In genomic region chr1:228014235-228014930, GRCh38 we compare ENCODE assay signal across 13 cellular contexts. TPM values are rescaled to one million over a fixed set of nuclear protein-coding genes. Genes with fewer than 3 reads are reported as not detected.
A peak's percentile ranks its signal among the peaks of the same experiment; 100 is the strongest.
DNase-seq lines count a peak whose midpoint lies in the region.
"Had no signal": no experiment of that assay in that cellular context is flagged by ENCODE, and none has a peak within 500 bp of the region (broad histone marks: within the 10 kb centered on the region; RNA-seq: fewer than 3 reads in every experiment).

No MANE protein-coding gene starts in this region.

- POLR2A ChIA-PET in activated CD4-positive, alpha-beta T cell treated with anti-CD3 and anti-CD28 coated beads, Interleukin-2, amount 10 ng/mL, durations not matched to agents 7 days and 5 days (lab: Charles Lee): no interaction called here

- H3K27me3 Mint-ChIP-seq in activated naive CD4-positive, alpha-beta T cell treated with anti-CD3 and anti-CD28 coated beads, Interleukin-2, amount 10 ng/mL, durations not matched to agents 7 days and 5 days: peaks cover 46% of the 10 kb centered on the region
- peaks cover 19% of the 10 kb centered on the region for H3K27me3 Mint-ChIP-seq in activated CD4-positive, alpha-beta T cell treated with anti-CD3 and anti-CD28 coated beads, Interleukin-2, amount 10 ng/mL, durations not matched to agents 7 days and 5 days

- no peaks in the 10 kb centered on the region for H3K36me3 Mint-ChIP-seq in activated naive CD4-positive, alpha-beta T cell treated with anti-CD3 and anti-CD28 coated beads, Interleukin-2, amount 10 ng/mL, durations not matched to agents 7 days and 5 days
- no peaks in the 10 kb centered on the region for H3K36me3 Mint-ChIP-seq in activated CD4-positive, alpha-beta T cell treated with anti-CD3 and anti-CD28 coated beads, Interleukin-2, amount 10 ng/mL, durations not matched to agents 7 days and 5 days (ENCODE audit: low read depth)
- H3K36me3 Mint-ChIP-seq: activated CD4-positive, alpha-beta memory T cell treated with anti-CD3 and anti-CD28 coated beads for 36 hours had no signal

- H3K9me3 Mint-ChIP-seq in activated naive CD4-positive, alpha-beta T cell treated with anti-CD3 and anti-CD28 coated beads, Interleukin-2, amount 10 ng/mL, durations not matched to agents 7 days and 5 days: no peaks in the 10 kb centered on the region
- no peaks in the 10 kb centered on the region for H3K9me3 Mint-ChIP-seq in activated CD4-positive, alpha-beta T cell treated with anti-CD3 and anti-CD28 coated beads, Interleukin-2, amount 10 ng/mL, durations not matched to agents 7 days and 5 days
- H3K9me3 Mint-ChIP-seq: activated CD4-positive, alpha-beta memory T cell treated with anti-CD3 and anti-CD28 coated beads for 36 hours had no signal

- H3K27ac Mint-ChIP-seq in activated naive CD4-positive, alpha-beta T cell treated with anti-CD3 and anti-CD28 coated beads, Interleukin-2, amount 10 ng/mL, durations not matched to agents 7 days and 5 days: no peak overlapping the region
- no peak overlapping the region for H3K27ac Mint-ChIP-seq in activated CD4-positive, alpha-beta T cell treated with anti-CD3 and anti-CD28 coated beads, Interleukin-2, amount 10 ng/mL, durations not matched to agents 7 days and 5 days
- H3K27ac Mint-ChIP-seq: activated CD4-positive, alpha-beta memory T cell treated with anti-CD3 and anti-CD28 coated beads for 36 hours had no signal

- peak; percentile 15 for DNase-seq in activated naive CD4-positive, alpha-beta T cell treated with anti-CD3 and anti-CD28 coated beads, Interleukin-2, amount 10 ng/mL, durations not matched to agents 7 days and 5 days
- no peak for DNase-seq in activated naive CD4-positive, alpha-beta T cell treated with Interleukin-2 at 50 U/mL for 16 hours
- DNase-seq in amniotic epithelial cell (ENCODE audit: low read depth): peak; percentile 4
- peak; percentile 6 for DNase-seq in iPS-NIHi7 (ENCODE audit: extremely low spot score)
- DNase-seq in ureter (ENCODE audit: low spot score): peak; percentile 77
- DNase-seq in cerebellum (ENCODE audit: low spot score): no peak
- DNase-seq in SHP77 (lab: John Stamatoyannopoulos, UW): no peak
- no peak for DNase-seq in activated CD4-positive, alpha-beta T cell treated with anti-CD3 and anti-CD28 coated beads, Interleukin-2, amount 10 ng/mL, durations not matched to agents 7 days and 5 days

- CTCF ChIA-PET in activated naive CD4-positive, alpha-beta T cell treated with anti-CD3 and anti-CD28 coated beads, Interleukin-2, amount 10 ng/mL, durations not matched to agents 7 days and 5 days (lab: Charles Lee): no interaction called here
- CTCF ChIA-PET in activated CD4-positive, alpha-beta T cell treated with anti-CD3 and anti-CD28 coated beads, Interleukin-2, amount 10 ng/mL, durations not matched to agents 7 days and 5 days (lab: Charles Lee): no interaction called here

- H3K4me1 Mint-ChIP-seq in activated naive CD4-positive, alpha-beta T cell treated with anti-CD3 and anti-CD28 coated beads, Interleukin-2, amount 10 ng/mL, durations not matched to agents 7 days and 5 days: peaks cover 7% of the 10 kb centered on the region
- H3K4me1 Mint-ChIP-seq in activated CD4-positive, alpha-beta T cell treated with anti-CD3 and anti-CD28 coated beads, Interleukin-2, amount 10 ng/mL, durations not matched to agents 7 days and 5 days: peaks cover 4% of the 10 kb centered on the region

- H3K4me3 Mint-ChIP-seq in activated naive CD4-positive, alpha-beta T cell treated with anti-CD3 and anti-CD28 coated beads, Interleukin-2, amount 10 ng/mL, durations not matched to agents 7 days and 5 days: no peak overlapping the region
- no peak overlapping the region for H3K4me3 Mint-ChIP-seq in activated CD4-positive, alpha-beta T cell treated with anti-CD3 and anti-CD28 coated beads, Interleukin-2, amount 10 ng/mL, durations not matched to agents 7 days and 5 days
- H3K4me3 Mint-ChIP-seq: activated CD4-positive, alpha-beta memory T cell treated with anti-CD3 and anti-CD28 coated beads for 36 hours had no signal

RNA-seq across cellular contexts. Expression of gene WNT3A, which starts 7.6 kb away (rescaled TPM):
- total RNA-seq in ureter: 0.21 TPM
- total RNA-seq in cerebellum: 0.45 TPM
- not detected for total RNA-seq in activated CD4-positive, alpha-beta T cell treated with anti-CD3 and anti-CD28 coated beads, Interleukin-2, amount 10 ng/mL, durations not matched to agents 7 days and 5 days
- total RNA-seq: activated CD4-positive, alpha-beta memory T cell treated with anti-CD3 and anti-CD28 coated beads for 36 hours; liver; NCI-H460; psoas muscle; tibial nerve had no signal

Comparison
In these comparisons a context has a peak if more than half of its experiments do, and no peak if none do; other contexts are left out.
1. DNase-seq: peak in activated naive CD4-positive, alpha-beta T cell treated with anti-CD3 and anti-CD28 coated beads, Interleukin-2, amount 10 ng/mL, durations not matched to agents 7 days and 5 days (single experiment), amniotic epithelial cell (single experiment), iPS-NIHi7 (single experiment) and ureter (single experiment); none in activated naive CD4-positive, alpha-beta T cell treated with Interleukin-2 at 50 U/mL for 16 hours (single experiment), cerebellum (single experiment), SHP77 (0 of 2) and activated CD4-positive, alpha-beta T cell treated with anti-CD3 and anti-CD28 coated beads, Interleukin-2, amount 10 ng/mL, durations not matched to agents 7 days and 5 days (single experiment).